Comparison of ENCODE assay signal across 31 cellular contexts in the genomic region with DNA sequence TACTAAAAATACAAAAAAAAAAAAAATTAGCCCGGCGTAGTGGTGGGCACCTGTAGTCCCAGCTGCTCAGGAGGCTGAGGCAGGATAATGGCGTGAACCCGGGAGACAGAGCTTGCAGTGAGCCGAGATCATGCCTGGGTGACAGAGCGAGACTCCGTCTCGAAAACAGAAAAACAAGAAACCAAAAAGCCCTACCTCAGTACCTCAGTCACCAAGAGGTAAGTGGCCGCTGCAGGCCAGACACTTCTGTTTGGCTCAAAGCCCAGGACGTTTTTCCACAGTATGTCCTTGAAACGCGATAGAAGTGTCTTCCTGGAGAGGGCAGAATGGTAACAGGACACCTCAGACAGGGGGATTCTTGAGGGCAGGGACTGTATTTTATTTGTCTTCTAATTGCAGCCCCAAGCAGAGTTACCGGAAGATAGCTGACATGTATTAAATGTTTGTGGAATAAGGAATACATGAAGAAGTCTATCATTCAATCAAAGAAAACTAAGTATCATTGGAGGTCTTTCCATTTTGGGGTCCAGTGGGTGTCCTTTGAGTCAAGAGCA.
DNase-seq lines count a peak whose midpoint lies in the region; ATAC-seq and TF ChIP-seq lines count a peak whose summit lies in the region.
"Had no signal": no experiment of that assay in that cellular context is flagged by ENCODE, and none has a peak within 500 bp of the region (broad histone marks: within the 10 kb centered on the region; RNA-seq: fewer than 3 reads in every experiment).

No MANE protein-coding gene starts in this region.

- no peaks in the 10 kb centered on the region for H3F3A ChIP-seq in GM23338 (replicated peaks; ENCODE audit: low read depth)

- H3K4me3 Mint-ChIP-seq in GM23338 = no peak overlapping the region
- H3K4me3 Mint-ChIP-seq in activated T-cell treated with anti-CD3 and anti-CD28 coated beads, Interleukin-2, amount 50 U/mL, for 4 hours = no peak overlapping the region
- H3K4me3 Mint-ChIP-seq: activated CD4-positive, alpha-beta T cell treated with anti-CD3 and anti-CD28 coated beads, Interleukin-2, amount 10 ng/mL, durations not matched to agents 24 days and 14 days; activated naive CD8-positive, alpha-beta T cell treated with anti-CD3 and anti-CD28 coated beads, Interleukin-2, amount 50 U/mL, for 24 hours; central memory CD8-positive, alpha-beta T cell; neural crest cell; type B pancreatic cell had no signal

- no peaks in the 10 kb centered on the region for H3K9me3 Mint-ChIP-seq in GM23338
- H3K9me3 Mint-ChIP-seq in activated T-cell treated with anti-CD3 and anti-CD28 coated beads, Interleukin-2, amount 50 U/mL, for 4 hours = no peaks in the 10 kb centered on the region
- H3K9me3 Mint-ChIP-seq: activated CD4-positive, alpha-beta T cell treated with anti-CD3 and anti-CD28 coated beads, Interleukin-2, amount 10 ng/mL, durations not matched to agents 24 days and 14 days; activated naive CD8-positive, alpha-beta T cell treated with anti-CD3 and anti-CD28 coated beads, Interleukin-2, amount 50 U/mL, for 24 hours; central memory CD8-positive, alpha-beta T cell; neural crest cell; type B pancreatic cell had no signal

- H3K27ac ChIP-seq in GM23338 (ENCODE audit: low read depth) = no peak overlapping the region
- H3K27ac ChIP-seq in adrenal gland = no peak overlapping the region
- H3K27ac ChIP-seq in WERI-Rb-1 = no peak overlapping the region
- H3K27ac ChIP-seq: BLaER1, esophagus squamous epithelium, GM23248, parathyroid adenoma, PC-9, right lobe of liver had no signal

- 60 to 71% (median 63%) methylated on average over 13 of the region's 13 CpGs for WGBS in adrenal gland, 4 donors

- no peaks in the 10 kb centered on the region for H3K79me2 ChIP-seq in GM23338 (replicated peaks; ENCODE audit: insufficient read depth)
- H3K79me2 ChIP-seq: parathyroid adenoma had no signal

- no peak overlapping the region for H3K4me2 ChIP-seq in GM23338
- H3K4me2 ChIP-seq: BLaER1, PC-9 had no signal

- intact Hi-C loops in adrenal gland (cut with DNase I) = no loop called here

- H4K20me1 ChIP-seq in GM23338 (replicated peaks; ENCODE audit: insufficient read depth) = no peaks in the 10 kb centered on the region
- H4K20me1 ChIP-seq: BLaER1 had no signal

- H3K4me3 ChIP-seq in GM23338 (no peak overlapping the region), adrenal gland (no peak overlapping the region), WERI-Rb-1 (ENCODE audit: low read depth, low read length) (no peak overlapping the region)
- H3K4me3 ChIP-seq: BLaER1, esophagus squamous epithelium, GM23248, PC-9, right lobe of liver had no signal

- no peaks in the 10 kb centered on the region for H3K9me3 ChIP-seq in adrenal gland (replicated peaks in 1 of 3)
- no peaks in the 10 kb centered on the region for H3K9me3 ChIP-seq in WERI-Rb-1 (ENCODE audit: severe bottlenecking)
- H3K9me3 ChIP-seq: BLaER1, Caco-2, esophagus squamous epithelium, right lobe of liver had no signal

- no peaks in the 10 kb centered on the region for H3K4me1 ChIP-seq in GM23338 (ENCODE audit: insufficient read depth)
- H3K4me1 ChIP-seq in adrenal gland (replicated peaks in 1 of 2) = no peaks in the 10 kb centered on the region
- H3K4me1 ChIP-seq: BLaER1, esophagus squamous epithelium, parathyroid adenoma, right lobe of liver had no signal

- peak; percentile 23 for DNase-seq in COR-L47 (lab: John Stamatoyannopoulos, UW)
- peak; percentile 11 for DNase-seq in GM23338 (ENCODE audit: low spot score)
- DNase-seq in NCI-H510A (lab: John Stamatoyannopoulos, UW) = peak; percentile 46
- peak in 6 of 7 donors; percentile 16 to 36 (median 22) for DNase-seq in adrenal gland
- no peak for DNase-seq in NCI-H2107 treated with DMSO at 0.1 percent for 48 hours (lab: John Stamatoyannopoulos, UW; ENCODE audit: unreplicated experiment)
- no peak for DNase-seq in WERI-Rb-1
- no peak for DNase-seq in activated T-cell treated with anti-CD3 and anti-CD28 coated beads, Interleukin-2, amount 50 U/mL, for 4 hours
- DNase-seq: activated CD4-positive, alpha-beta T cell treated with anti-CD3 and anti-CD28 coated beads, Interleukin-2, amount 10 ng/mL, durations not matched to agents 24 days and 14 days; activated gamma-delta T cell; activated naive CD8-positive, alpha-beta T cell treated with anti-CD3 and anti-CD28 coated beads, Interleukin-2, amount 50 U/mL, for 24 hours; activated T-cell treated with anti-CD3 and anti-CD28 coated beads, Interleukin-2, amount 50 U/mL, for 1 hour; Caco-2; dermis blood vessel endothelial cell; EL; esophagus squamous epithelium; GM23248; Karpas-422; left cardiac atrium; mammary epithelial cell; NCI-H2081 treated with DMSO at 0.1 percent for 48 hours; PC-9; right lobe of liver; SIG-M5; stimulated activated CD4-positive, alpha-beta T cell treated with anti-CD3 and anti-CD28 coated beads, Interleukin-2, amount 100 ng/mL, for 48 hours; SW 1271; T1000 had no signal

- no peak for TF ChIP-seq POLR2A in adrenal gland (IDR thresholded peaks at IDR 0.05)

- no peak for ATAC-seq in GM23338
- ATAC-seq in activated T-cell treated with anti-CD3 and anti-CD28 coated beads, Interleukin-2, amount 50 U/mL, for 4 hours = no peak
- ATAC-seq: activated naive CD8-positive, alpha-beta T cell treated with anti-CD3 and anti-CD28 coated beads, Interleukin-2, amount 50 U/mL, for 24 hours; left cardiac atrium; right lobe of liver had no signal

- no peaks in the 10 kb centered on the region for H3K9me2 ChIP-seq in GM23338 (ENCODE audit: insufficient read depth)

- no peak overlapping the region for H3K27ac Mint-ChIP-seq in GM23338
- H3K27ac Mint-ChIP-seq: activated CD4-positive, alpha-beta T cell treated with anti-CD3 and anti-CD28 coated beads, Interleukin-2, amount 10 ng/mL, durations not matched to agents 24 days and 14 days; activated naive CD8-positive, alpha-beta T cell treated with anti-CD3 and anti-CD28 coated beads, Interleukin-2, amount 50 U/mL, for 24 hours; type B pancreatic cell had no signal

- TF ChIP-seq CTCF in GM23338 (conservative IDR thresholded peaks at IDR 0.05; ENCODE audit: low read depth in 2 of 2) (peak in 1 of 2 experiments; percentile 37; a peak in 2 of 4 replicates), adrenal gland (IDR thresholded peaks at IDR 0.05) (no peak), WERI-Rb-1 (IDR thresholded peaks at IDR 0.05; ENCODE audit: low read depth, low read length) (no peak)

- no peaks in the 10 kb centered on the region for H3K4me1 Mint-ChIP-seq in GM23338
- no peaks in the 10 kb centered on the region for H3K4me1 Mint-ChIP-seq in activated T-cell treated with anti-CD3 and anti-CD28 coated beads, Interleukin-2, amount 50 U/mL, for 4 hours (ENCODE audit: low read depth)
- H3K4me1 Mint-ChIP-seq: central memory CD8-positive, alpha-beta T cell had no signal

- peaks cover 4% of the 10 kb centered on the region for H3K27me3 Mint-ChIP-seq in GM23338 (ENCODE audit: insufficient read depth, low read depth, poor library complexity)
- H3K27me3 Mint-ChIP-seq in activated T-cell treated with anti-CD3 and anti-CD28 coated beads, Interleukin-2, amount 50 U/mL, for 4 hours (ENCODE audit: low read depth) = no peaks in the 10 kb centered on the region
- H3K27me3 Mint-ChIP-seq: activated naive CD8-positive, alpha-beta T cell treated with anti-CD3 and anti-CD28 coated beads, Interleukin-2, amount 50 U/mL, for 24 hours had no signal

- no peaks in the 10 kb centered on the region for H3K36me3 ChIP-seq in GM23338 (ENCODE audit: insufficient read depth)
- no peaks in the 10 kb centered on the region for H3K36me3 ChIP-seq in adrenal gland (replicated peaks in 1 of 2)
- H3K36me3 ChIP-seq in WERI-Rb-1 = no peaks in the 10 kb centered on the region
- H3K36me3 ChIP-seq: BLaER1, esophagus squamous epithelium, right lobe of liver had no signal

- H3K27me3 ChIP-seq in GM23338 (ENCODE audit: insufficient read depth) (no peaks in the 10 kb centered on the region), adrenal gland (no peaks in the 10 kb centered on the region), WERI-Rb-1 (ENCODE audit: insufficient read depth, low read depth, severe bottlenecking) (no peaks in the 10 kb centered on the region)
- H3K27me3 ChIP-seq: BLaER1, right lobe of liver had no signal

- no peaks in the 10 kb centered on the region for H3K36me3 Mint-ChIP-seq in GM23338 (ENCODE audit: low read depth)
- H3K36me3 Mint-ChIP-seq in activated T-cell treated with anti-CD3 and anti-CD28 coated beads, Interleukin-2, amount 50 U/mL, for 4 hours (ENCODE audit: insufficient read depth) = no peaks in the 10 kb centered on the region
- H3K36me3 Mint-ChIP-seq: type B pancreatic cell had no signal

- no peak overlapping the region for H2AFZ ChIP-seq in GM23338
- H2AFZ ChIP-seq: GM23248, parathyroid adenoma, PC-9 had no signal

TF ChIP-seq in GM23338, 12 proteins besides CTCF, POLR2A, EP300 and RAD21 (continues in another document):
- TF ChIP-seq JUNB (IDR thresholded peaks at IDR 0.05; ENCODE audit: unreplicated experiment) = no peak

Comparison
In these comparisons a context has a peak if more than half of its experiments do, and no peak if none do; other contexts are left out.
1. DNase-seq: peak in COR-L47 (single experiment), GM23338 (single experiment), NCI-H510A (single experiment) and adrenal gland (6 of 7); none in NCI-H2107 treated with DMSO at 0.1 percent for 48 hours (single experiment), WERI-Rb-1 (single experiment) and activated T-cell treated with anti-CD3 and anti-CD28 coated beads, Interleukin-2, amount 50 U/mL, for 4 hours (single experiment).